In genomic region chr10:96395931-96396877, GRCh38 we compare ENCODE assay signal across 9 cellular contexts. TPM values are rescaled to one million over a fixed set of nuclear protein-coding genes. Genes with fewer than 3 reads are reported as not detected.
DNase-seq lines count a peak whose midpoint lies in the region; ATAC-seq and TF ChIP-seq lines count a peak whose summit lies in the region.
"Had no signal": no experiment of that assay in that cellular context is flagged by ENCODE, and none has a peak within 500 bp of the region (broad histone marks: within the 10 kb centered on the region; RNA-seq: fewer than 3 reads in every experiment).

No MANE protein-coding gene starts in this region.

- peak; percentile 95 for ATAC-seq in GM23338
- no peak for ATAC-seq in HG02588 (IDR thresholded peaks at IDR 0.05; ENCODE audit: unreplicated experiment)

- H3K27ac ChIP-seq in C4-2B (no peak overlapping the region), GM23338 (ENCODE audit: low read depth) (no peak overlapping the region)
- H3K27ac ChIP-seq: SK-N-MC had no signal

- H3K4me3 Mint-ChIP-seq in GM23338, result peak overlapping the region; percentile 69

- TF ChIP-seq CTCF in C4-2B (conservative IDR thresholded peaks at IDR 0.05) (peak; percentile 95), GM23338 (conservative IDR thresholded peaks at IDR 0.05; ENCODE audit: low read depth in 2 of 2) (peak; percentile 89 to 91)

- peak overlapping the region; percentile 81 for H2AFZ ChIP-seq in GM23338

- H3K79me2 ChIP-seq in GM23338 (replicated peaks; ENCODE audit: insufficient read depth), result no peaks in the 10 kb centered on the region

- peak overlapping the region; percentile 50 for H3K4me3 ChIP-seq in GM23338
- H3K4me3 ChIP-seq: SK-N-MC had no signal

- no peaks in the 10 kb centered on the region for H3K9me2 ChIP-seq in GM23338 (ENCODE audit: insufficient read depth)

- H3K27me3 ChIP-seq in GM23338 (ENCODE audit: insufficient read depth), result no peaks in the 10 kb centered on the region

- no peak overlapping the region for H3K27ac Mint-ChIP-seq in GM23338

- peak; percentile 91 for DNase-seq in GM23338 (ENCODE audit: low spot score)
- peak; percentile 16 for DNase-seq in NCI-H748 treated with DMSO at 0.1 percent for 48 hours (lab: John Stamatoyannopoulos, UW)
- peak; percentile 13 to 22 (median 14) for DNase-seq in activated CD8-positive, alpha-beta memory T cell treated with anti-CD3 and anti-CD28 coated beads for 48 hours (ENCODE audit: low read depth in 2 of 3, low spot score in 2 of 3)
- DNase-seq in epidermal melanocyte (ENCODE audit: insufficient read length, low spot score), result peak; percentile 72
- DNase-seq in mucosa of gallbladder (ENCODE audit: low spot score), result peak; percentile 67
- DNase-seq in stimulated activated CD8-positive, alpha-beta memory T cell treated with anti-CD3 and anti-CD28 coated beads, Interleukin-7, amount 100 ng/mL, for 1 hour (ENCODE audit: low read depth in 2 of 2), result peak; percentile 2 to 19

- H3K36me3 ChIP-seq in GM23338 (ENCODE audit: insufficient read depth), result no peaks in the 10 kb centered on the region

- H3K4me1 ChIP-seq in GM23338 (ENCODE audit: insufficient read depth), result peaks cover 15% of the 10 kb centered on the region

- H4K20me1 ChIP-seq in GM23338 (replicated peaks; ENCODE audit: insufficient read depth), result no peaks in the 10 kb centered on the region

- peak overlapping the region; percentile 76 for H3K4me2 ChIP-seq in GM23338

- no peaks in the 10 kb centered on the region for H3K9me3 Mint-ChIP-seq in GM23338

- peaks cover 5% of the 10 kb centered on the region for H3K27me3 Mint-ChIP-seq in GM23338 (ENCODE audit: insufficient read depth, low read depth, poor library complexity)

- H3K4me1 Mint-ChIP-seq in GM23338, result peaks cover 17% of the 10 kb centered on the region

- no peaks in the 10 kb centered on the region for H3K36me3 Mint-ChIP-seq in GM23338 (ENCODE audit: low read depth)

- no peaks in the 10 kb centered on the region for H3F3A ChIP-seq in GM23338 (replicated peaks; ENCODE audit: low read depth)

TF ChIP-seq in GM23338, 12 proteins besides CTCF, POLR2A, EP300 and RAD21:
- TF ChIP-seq, protein P1, sequence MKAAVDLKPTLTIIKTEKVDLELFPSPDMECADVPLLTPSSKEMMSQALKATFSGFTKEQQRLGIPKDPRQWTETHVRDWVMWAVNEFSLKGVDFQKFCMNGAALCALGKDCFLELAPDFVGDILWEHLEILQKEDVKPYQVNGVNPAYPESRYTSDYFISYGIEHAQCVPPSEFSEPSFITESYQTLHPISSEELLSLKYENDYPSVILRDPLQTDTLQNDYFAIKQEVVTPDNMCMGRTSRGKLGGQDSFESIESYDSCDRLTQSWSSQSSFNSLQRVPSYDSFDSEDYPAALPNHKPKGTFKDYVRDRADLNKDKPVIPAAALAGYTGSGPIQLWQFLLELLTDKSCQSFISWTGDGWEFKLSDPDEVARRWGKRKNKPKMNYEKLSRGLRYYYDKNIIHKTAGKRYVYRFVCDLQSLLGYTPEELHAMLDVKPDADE (IDR thresholded peaks at IDR 0.05), result no peak
- no peak for TF ChIP-seq CREB1 (CRISPR knock-in tag; IDR thresholded peaks at IDR 0.05; ENCODE audit: low read depth)
- no peak for TF ChIP-seq ZNF462 (CRISPR knock-in tag; IDR thresholded peaks at IDR 0.05)
- TF ChIP-seq ZNF114 (CRISPR knock-in tag; IDR thresholded peaks at IDR 0.05), result no peak
- TF ChIP-seq POLR2AphosphoS5 (IDR thresholded peaks at IDR 0.05; ENCODE audit: low read depth), result no peak
- no peak for TF ChIP-seq STAT1 (IDR thresholded peaks at IDR 0.05; ENCODE audit: unreplicated experiment)
- no peak for TF ChIP-seq EZH2phosphoT487 (IDR thresholded peaks at IDR 0.05; ENCODE audit: unreplicated experiment)
- no peak for TF ChIP-seq JUNB (IDR thresholded peaks at IDR 0.05; ENCODE audit: unreplicated experiment)
TF ChIP-seq in GM23338: peak in this region for 0.

RNA-seq across cellular contexts. Expression of gene OPALIN, which starts 37.4 kb away (rescaled TPM):
- not detected in 2 replicates for total RNA-seq in GM23338 (2014; rRNA removed; shearing (Covaris generic))
- polyA plus RNA-seq in GM23338 (2016; fragmentation: Nextera tagmentation; extraction: Ambion mirVana), result not detected in 2 replicates
- total RNA-seq in mucosa of gallbladder, result not detected

Comparison
In these comparisons a context has a peak if more than half of its experiments do, and no peak if none do; other contexts are left out.
1. DNase-seq: peak in every context shown above with its lines; median percentile 91 in GM23338; 72 in epidermal melanocyte; 67 in mucosa of gallbladder; 16 in NCI-H748 treated with DMSO at 0.1 percent for 48 hours; 14 in activated CD8-positive, alpha-beta memory T cell treated with anti-CD3 and anti-CD28 coated beads for 48 hours; 10 in stimulated activated CD8-positive, alpha-beta memory T cell treated with anti-CD3 and anti-CD28 coated beads, Interleukin-7, amount 100 ng/mL, for 1 hour.